ENCODE assay signal across 15 cellular contexts in genomic region chr6:16578695-16579094, GRCh38.
DNase-seq lines count a peak whose midpoint lies in the region; ATAC-seq and TF ChIP-seq lines count a peak whose summit lies in the region.
"Had no signal": no experiment of that assay in that cellular context is flagged by ENCODE, and none has a peak within 500 bp of the region (broad histone marks: within the 10 kb centered on the region; RNA-seq: fewer than 3 reads in every experiment).

No MANE protein-coding gene starts in this region.

- no peaks in the 10 kb centered on the region for H3K27me3 ChIP-seq in liver (ENCODE audit: control insufficient read depth in 4 of 4, insufficient read depth in 4 of 4, low read length in 3 of 4)
- H3K27me3 ChIP-seq in psoas muscle (ENCODE audit: insufficient read depth in 3 of 3, low read length in 2 of 3), result no peaks in the 10 kb centered on the region
- H3K27me3 ChIP-seq: BE2C had no signal

- peaks cover 0 to 1% (median 0%) of the 10 kb centered on the region in 4 donors for H3K36me3 ChIP-seq in liver (ENCODE audit: control insufficient read depth in 4 of 4, insufficient read depth in 3 of 4, low read depth in 1 of 4, low read length in 3 of 4)
- H3K36me3 ChIP-seq in psoas muscle (ENCODE audit: insufficient read depth in 1 of 2, low read depth in 1 of 2), result no peaks in the 10 kb centered on the region
- H3K36me3 ChIP-seq: BE2C had no signal

- 64% methylated on average over 2 of the region's 2 CpGs for WGBS in liver
- 86 to 93% (median 91%) methylated on average over 2 of the region's 2 CpGs for WGBS in psoas muscle, 3 donors

- H3K36me3 Mint-ChIP-seq in stimulated activated memory B cell treated with anti-CD40 and anti-IgM and Interleukin-4, amounts not matched to agents 10 μg/mL and 1 μg/mL and 100 μg/mL, for 72 hours, result peaks cover 80% of the 10 kb centered on the region

- intact Hi-C loops in psoas muscle (cut with DNase I), result no loop called here

- H3K4me1 ChIP-seq in liver (ENCODE audit: control insufficient read depth in 4 of 4, insufficient read depth in 4 of 4, low read length in 3 of 4), result peaks cover 0 to 20% (median 9%) of the 10 kb centered on the region in 4 donors
- peaks cover 10% of the 10 kb centered on the region for H3K4me1 ChIP-seq in psoas muscle
- H3K4me1 ChIP-seq: BE2C had no signal

- no peak for DNase-seq in NCI-H524 treated with DMSO at 0.1 percent for 48 hours (lab: John Stamatoyannopoulos, UW)
- DNase-seq in NCI-H748 treated with DMSO at 0.1 percent for 48 hours (lab: John Stamatoyannopoulos, UW), result no peak
- no peak for DNase-seq in psoas muscle
- DNase-seq: BE2C; CD4-positive, alpha-beta memory T cell; DMS153; DMS79 treated with DMSO at 0.1 percent for 48 hours; EL; GOT3; H9 had no signal

- no peaks in the 10 kb centered on the region for H3K9me3 ChIP-seq in liver (ENCODE audit: control insufficient read depth in 4 of 4, low read length in 3 of 4)
- H3K9me3 ChIP-seq in psoas muscle, result no peaks in the 10 kb centered on the region
- H3K9me3 ChIP-seq: BE2C had no signal

- no peak for ATAC-seq in stimulated activated memory B cell treated with anti-CD40 and anti-IgM and Interleukin-4, amounts not matched to agents 10 μg/mL and 1 μg/mL and 100 μg/mL, for 72 hours
- ATAC-seq in GM21825 (IDR thresholded peaks at IDR 0.05; ENCODE audit: unreplicated experiment) (no peak), psoas muscle (no peak)

- no peak overlapping the region for H3K9ac ChIP-seq in liver (ENCODE audit: low read depth in 1 of 2, low read length in 2 of 2)

- H3K4me3 ChIP-seq in liver (ENCODE audit: low read depth in 1 of 3, low read length in 3 of 3) (no peak overlapping the region), psoas muscle (no peak overlapping the region)

- peak overlapping the region; percentile 51 for H3K27ac ChIP-seq in cingulate gyrus (ENCODE audit: low read depth, low read length)
- H3K27ac ChIP-seq in liver (ENCODE audit: low read depth in 1 of 2, low read length in 2 of 2), result peak overlapping the region; percentile 39 to 74
- no peak overlapping the region for H3K27ac ChIP-seq in psoas muscle
- H3K27ac ChIP-seq: C4-2B had no signal

- H3K27ac Mint-ChIP-seq in stimulated activated memory B cell treated with anti-CD40 and anti-IgM and Interleukin-4, amounts not matched to agents 10 μg/mL and 1 μg/mL and 100 μg/mL, for 72 hours, result peak overlapping the region; percentile 18
- H3K27ac Mint-ChIP-seq: H9 had no signal

- TF ChIP-seq CTCF in liver (IDR thresholded peaks at IDR 0.05; ENCODE audit: low read depth, low read length, missing input control) (no peak), psoas muscle (IDR thresholded peaks at IDR 0.05) (no peak)

- H3K4me3 Mint-ChIP-seq in stimulated activated memory B cell treated with anti-CD40 and anti-IgM and Interleukin-4, amounts not matched to agents 10 μg/mL and 1 μg/mL and 100 μg/mL, for 72 hours, result no peak overlapping the region
- H3K4me3 Mint-ChIP-seq: CD4-positive, alpha-beta memory T cell; H9 had no signal

- no peaks in the 10 kb centered on the region for H3K27me3 Mint-ChIP-seq in stimulated activated memory B cell treated with anti-CD40 and anti-IgM and Interleukin-4, amounts not matched to agents 10 μg/mL and 1 μg/mL and 100 μg/mL, for 72 hours
- H3K27me3 Mint-ChIP-seq: CD4-positive, alpha-beta memory T cell had no signal

- no peaks in the 10 kb centered on the region for H3K9me3 Mint-ChIP-seq in stimulated activated memory B cell treated with anti-CD40 and anti-IgM and Interleukin-4, amounts not matched to agents 10 μg/mL and 1 μg/mL and 100 μg/mL, for 72 hours
- H3K9me3 Mint-ChIP-seq: CD4-positive, alpha-beta memory T cell; H9 had no signal

- peak in 1 of 2 donors; percentile 43 for TF ChIP-seq RAD21 in liver (IDR thresholded peaks at IDR 0.05)

- peaks cover 27% of the 10 kb centered on the region for H3K4me1 Mint-ChIP-seq in stimulated activated memory B cell treated with anti-CD40 and anti-IgM and Interleukin-4, amounts not matched to agents 10 μg/mL and 1 μg/mL and 100 μg/mL, for 72 hours

TF ChIP-seq in liver, 16 proteins besides CTCF, POLR2A, EP300 and RAD21:
- no peak for TF ChIP-seq GABPA (IDR thresholded peaks at IDR 0.05 in 1 of 2, conservative IDR thresholded peaks at IDR 0.05 in 1 of 2)
- TF ChIP-seq NR2F2 (IDR thresholded peaks at IDR 0.05), result peak; percentile 25
- peak; percentile 45 for TF ChIP-seq YY1 (IDR thresholded peaks at IDR 0.05)
- peak in 1 of 2 donors; percentile 56 for TF ChIP-seq JUND (IDR thresholded peaks at IDR 0.05)
- peak; percentile 82 for TF ChIP-seq HNF4G (IDR thresholded peaks at IDR 0.05)
- TF ChIP-seq ATF3 (IDR thresholded peaks at IDR 0.05), result no peak
- TF ChIP-seq MAX (IDR thresholded peaks at IDR 0.05), result peak; percentile 39
- TF ChIP-seq HNF4A (conservative IDR thresholded peaks at IDR 0.05), result peak; percentile 93 to 96
- no peak for TF ChIP-seq REST (IDR thresholded peaks at IDR 0.05)
- TF ChIP-seq FOXA1 (IDR thresholded peaks at IDR 0.05), result no peak
- peak; percentile 28 for TF ChIP-seq FOXA2 (IDR thresholded peaks at IDR 0.05)
- TF ChIP-seq RXRA (IDR thresholded peaks at IDR 0.05), result peak; percentile 42 to 55
- TF ChIP-seq SP1 (IDR thresholded peaks at IDR 0.05), result peak; percentile 77
- no peak for TF ChIP-seq EGR1 (IDR thresholded peaks at IDR 0.05; ENCODE audit: low read depth in 2 of 2)
- TF ChIP-seq TAF1 (conservative IDR thresholded peaks at IDR 0.05), result no peak
- TF ChIP-seq ZBTB33 (IDR thresholded peaks at IDR 0.05), result peak; percentile 20
